In genomic region chr10:114343623-114344306, GRCh38 we compare ENCODE assay signal across 18 cellular contexts.
DNase-seq lines count a peak whose midpoint lies in the region; ATAC-seq, FAIRE-seq and TF ChIP-seq lines count a peak whose summit lies in the region.
"Had no signal": no experiment of that assay in that cellular context is flagged by ENCODE, and none has a peak within 500 bp of the region (broad histone marks: within the 10 kb centered on the region; RNA-seq: fewer than 3 reads in every experiment).

No MANE protein-coding gene starts in this region.

- ATAC-seq in gastroesophageal sphincter (no peak), sciatic nerve (no peak)
- ATAC-seq: activated T-cell treated with anti-CD3 and anti-CD28 coated beads, Interleukin-2, amount 50 U/mL, for 4 hours; foreskin keratinocyte; Right ventricle myocardium inferior had no signal

- no peaks in the 10 kb centered on the region for H3F3A ChIP-seq in Loucy (ENCODE audit: low read depth)

- WGBS in gastroesophageal sphincter (ENCODE audit: low coverage in 1 of 2), 2 donors, result 20% methylated on average over 3 of the region's 8 CpGs; no CpG with 5 or more reads in 1 of the 2 donors
- WGBS in spleen, 5 donors, result 40 to 66% (median 62%) methylated on average over 6 to 8 of the region's 8 CpGs
- 82 to 90% methylated on average over 5 to 8 of the region's 8 CpGs for WGBS in endodermal cell (ENCODE audit: insufficient coverage in 1 of 2, insufficient read length in 1 of 2), 2 experiments

- intact Hi-C loops in spleen (cut with DNase I; ENCODE audit: low total_unique reads), result no loop called here
- intact Hi-C loops in sciatic nerve (cut with DNase I), result loop anchor here (10.0 kb wide), 1 partner anchor 61 kb away; the partner anchor contains the start of gene AFAP1L2

- DNase-seq in RPMI7951 (ENCODE audit: low read depth) (peak; percentile 14), spleen (no peak), sciatic nerve (ENCODE audit: low spot score) (no peak), DMS53 treated with DMSO at 0.1 percent for 48 hours (lab: John Stamatoyannopoulos, UW; ENCODE audit: unreplicated experiment) (no peak), endodermal cell (no peak), H54 (ENCODE audit: insufficient read length, low spot score) (no peak)
- DNase-seq: activated CD4-positive, alpha-beta T cell treated with anti-CD3 and anti-CD28 coated beads, Interleukin-2, amount 50 U/mL, for 1 hour; activated T-cell treated with anti-CD3 and anti-CD28 coated beads, Interleukin-2, amount 50 U/mL, for 4 hours; DND-41; effector CD8-positive, alpha-beta T cell; foreskin keratinocyte; mesendoderm; NCI-H526 had no signal

- H3K9me3 ChIP-seq in Loucy (ENCODE audit: insufficient read depth, low read depth, low read length) (no peaks in the 10 kb centered on the region), gastroesophageal sphincter (no peaks in the 10 kb centered on the region), spleen (no peaks in the 10 kb centered on the region), endodermal cell (ENCODE audit: control insufficient read depth, low read length) (no peaks in the 10 kb centered on the region)
- H3K9me3 ChIP-seq: BLaER1 had no signal

- peaks cover 3% of the 10 kb centered on the region for H3K27me3 Mint-ChIP-seq in endodermal cell (ENCODE audit: insufficient read depth)

- no peaks in the 10 kb centered on the region for H3K79me2 ChIP-seq in Loucy (ENCODE audit: insufficient read depth, low read length)

- peaks cover 19% of the 10 kb centered on the region for H3K4me1 ChIP-seq in Loucy (ENCODE audit: insufficient read depth, low read length, poor library complexity, severe bottlenecking)
- peaks cover 0 to 21% (median 0%) of the 10 kb centered on the region in 3 donors for H3K4me1 ChIP-seq in gastroesophageal sphincter
- peaks cover 9 to 67% (median 54%) of the 10 kb centered on the region in 6 donors for H3K4me1 ChIP-seq in spleen
- no peaks in the 10 kb centered on the region for H3K4me1 ChIP-seq in endodermal cell (ENCODE audit: control insufficient read depth, insufficient read depth, low read length)

- TF ChIP-seq EP300 in gastroesophageal sphincter (IDR thresholded peaks at IDR 0.05), result no peak

- no peaks in the 10 kb centered on the region for H3K27me3 ChIP-seq in Loucy (ENCODE audit: insufficient read depth, low read length, poor library complexity, severe bottlenecking)
- H3K27me3 ChIP-seq in gastroesophageal sphincter, result no peaks in the 10 kb centered on the region
- H3K27me3 ChIP-seq in spleen (replicated peaks in 1 of 7), result no peaks in the 10 kb centered on the region
- no peaks in the 10 kb centered on the region for H3K27me3 ChIP-seq in endodermal cell (ENCODE audit: control insufficient read depth, insufficient read depth, low read length, poor library complexity, severe bottlenecking)
- H3K27me3 ChIP-seq: BLaER1, foreskin keratinocyte had no signal

- H3K9me3 Mint-ChIP-seq in endodermal cell, result no peaks in the 10 kb centered on the region
- H3K9me3 Mint-ChIP-seq: activated T-cell treated with anti-CD3 and anti-CD28 coated beads, Interleukin-2, amount 50 U/mL, for 4 hours; T-helper 2 cell treated with Interferon-gamma antibody and Interleukin-4, amounts not matched to agents 5 μg/mL and 100 μg/mL, for 36 hours had no signal

- no peaks in the 10 kb centered on the region for H3K36me3 ChIP-seq in Loucy (ENCODE audit: insufficient read depth, low read length)
- peaks cover 0 to 16% of the 10 kb centered on the region in 2 donors for H3K36me3 ChIP-seq in gastroesophageal sphincter
- peaks cover 0 to 21% (median 0%) of the 10 kb centered on the region in 6 donors for H3K36me3 ChIP-seq in spleen
- no peaks in the 10 kb centered on the region for H3K36me3 ChIP-seq in endodermal cell (ENCODE audit: control insufficient read depth, insufficient read depth, low read length)
- H3K36me3 ChIP-seq: BLaER1 had no signal

- H3K4me2 ChIP-seq in Loucy (ENCODE audit: low read depth, low read length, poor library complexity, severe bottlenecking), result no peak overlapping the region
- H3K4me2 ChIP-seq: BLaER1 had no signal

- H4K20me1 ChIP-seq in Loucy (ENCODE audit: insufficient read depth, low read length, poor library complexity, severe bottlenecking), result no peaks in the 10 kb centered on the region
- H4K20me1 ChIP-seq: BLaER1 had no signal

- TF ChIP-seq POLR2A in gastroesophageal sphincter (IDR thresholded peaks at IDR 0.05) (no peak), spleen (IDR thresholded peaks at IDR 0.05) (no peak), H54 (IDR thresholded peaks at IDR 0.05; ENCODE audit: low read depth, low read length) (no peak)

- H2AFZ ChIP-seq in Loucy (ENCODE audit: low read length), result peak overlapping the region; percentile 81

- TF ChIP-seq CTCF in Loucy (conservative IDR thresholded peaks at IDR 0.05; ENCODE audit: low read length) (no peak), gastroesophageal sphincter (IDR thresholded peaks at IDR 0.05) (no peak), spleen (IDR thresholded peaks at IDR 0.05 in 8 of 11, conservative IDR thresholded peaks at IDR 0.05 in 3 of 11) (no peak), endodermal cell (conservative IDR thresholded peaks at IDR 0.05) (no peak)

- FAIRE-seq in H54 (lab: Jason Lieb, UNC), result no peak

- H3K27ac ChIP-seq in gastroesophageal sphincter, result peak overlapping the region in 3 of 4 donors; percentile 33 to 48 (median 43)
- peak overlapping the region; percentile 72 to 91 (median 82) for H3K27ac ChIP-seq in spleen
- no peak overlapping the region for H3K27ac ChIP-seq in endodermal cell (ENCODE audit: low read depth, low read length)
- H3K27ac ChIP-seq: BLaER1, foreskin keratinocyte had no signal

- H3K9me2 ChIP-seq in Loucy (replicated peaks; ENCODE audit: low read depth, low read length), result no peaks in the 10 kb centered on the region

- H3K27ac Mint-ChIP-seq in endodermal cell, result no peak overlapping the region
- H3K27ac Mint-ChIP-seq: T-helper 2 cell treated with Interferon-gamma antibody and Interleukin-4, amounts not matched to agents 5 μg/mL and 100 μg/mL, for 36 hours had no signal

- no peak overlapping the region for H3K4me3 Mint-ChIP-seq in endodermal cell
- H3K4me3 Mint-ChIP-seq: activated T-cell treated with anti-CD3 and anti-CD28 coated beads, Interleukin-2, amount 50 U/mL, for 4 hours; T-helper 2 cell treated with Interferon-gamma antibody and Interleukin-4, amounts not matched to agents 5 μg/mL and 100 μg/mL, for 36 hours had no signal

- H3K36me3 Mint-ChIP-seq in endodermal cell (ENCODE audit: low read depth), result no peaks in the 10 kb centered on the region

- H3K9ac ChIP-seq in Loucy (ENCODE audit: low read depth, low read length, poor library complexity, severe bottlenecking), result no peak overlapping the region
- no peak overlapping the region for H3K9ac ChIP-seq in endodermal cell (ENCODE audit: extremely low read depth, low read length, poor library complexity, severe bottlenecking)
- H3K9ac ChIP-seq: BLaER1 had no signal

- no peak overlapping the region for H3K4me3 ChIP-seq in Loucy (ENCODE audit: low read length, poor library complexity, severe bottlenecking)
- H3K4me3 ChIP-seq in gastroesophageal sphincter, result no peak overlapping the region
- no peak overlapping the region for H3K4me3 ChIP-seq in spleen
- no peak overlapping the region for H3K4me3 ChIP-seq in endodermal cell (ENCODE audit: low read length)
- H3K4me3 ChIP-seq: BLaER1 had no signal

- peaks cover 2% of the 10 kb centered on the region for H3K4me1 Mint-ChIP-seq in endodermal cell
